Comparison of ENCODE assay signal across 21 cellular contexts in genomic region chr12:130619378-130619970, GRCh38.
"Had no signal": no experiment of that assay in that cellular context is flagged by ENCODE, and none has a peak within 500 bp of the region (broad histone marks: within the 10 kb centered on the region; RNA-seq: fewer than 3 reads in every experiment).

No MANE protein-coding gene starts in this region.

- H3K9me3 ChIP-seq: thyroid gland had no signal

- H3K4me3 Mint-ChIP-seq: activated CD4-positive, alpha-beta T cell treated with anti-CD3 and anti-CD28 coated beads for 36 hours; activated naive CD4-positive, alpha-beta T cell treated with anti-CD3 and anti-CD28 coated beads for 36 hours; mesothelial cell of epicardium; naive thymus-derived CD8-positive, alpha-beta T cell; neural progenitor cell; T-helper 1 cell treated with Interleukin-12 subunit alpha and Interleukin-12 subunit beta and Interleukin-4 antibody, amounts not matched to agents 30 μg/mL and 1 μg/mL, for 36 hours; WTC11 had no signal

- DNase-seq: activated CD4-positive, alpha-beta T cell treated with anti-CD3 and anti-CD28 coated beads for 36 hours; activated CD4-positive, alpha-beta T cell treated with anti-CD3 and anti-CD28 coated beads, Interleukin-2, amount 50 U/mL, for 4 hours; activated naive CD4-positive, alpha-beta T cell treated with anti-CD3 and anti-CD28 coated beads for 36 hours; activated T-cell treated with anti-CD3 and anti-CD28 coated beads, Interleukin-2, amount 50 U/mL, for 48 hours; heart right ventricle; kidney glomerular epithelial cell; left ventricle myocardium inferior; naive thymus-derived CD8-positive, alpha-beta T cell; retina; spleen; stimulated activated CD4-positive, alpha-beta T cell treated with anti-CD3 and anti-CD28 coated beads, Interleukin-4, amount 100 ng/mL, for 1 hour; stimulated activated naive CD4-positive, alpha-beta T cell treated with Interleukin-2 at 50 U/mL for 16 hours; substantia nigra; T1000; thyroid gland had no signal

- H3K36me3 Mint-ChIP-seq: naive thymus-derived CD8-positive, alpha-beta T cell; WTC11 had no signal

- H3K9me3 Mint-ChIP-seq: T-helper 1 cell treated with Interleukin-12 subunit alpha and Interleukin-12 subunit beta and Interleukin-4 antibody, amounts not matched to agents 30 μg/mL and 1 μg/mL, for 36 hours had no signal

- H3K4me3 ChIP-seq: cardiac muscle cell, heart right ventricle, left ventricle myocardium inferior, neural progenitor cell, spleen, thyroid gland had no signal

- H3K27me3 ChIP-seq: cardiac muscle cell, neural progenitor cell, spleen, thyroid gland had no signal

- H3K4me1 Mint-ChIP-seq: activated CD4-positive, alpha-beta T cell treated with anti-CD3 and anti-CD28 coated beads for 36 hours; mesothelial cell of epicardium; naive thymus-derived CD8-positive, alpha-beta T cell; WTC11 had no signal

- ATAC-seq: activated CD4-positive, alpha-beta T cell treated with anti-CD3 and anti-CD28 coated beads for 36 hours; heart right ventricle; naive thymus-derived CD8-positive, alpha-beta T cell; WTC11 had no signal

- H3K4me1 ChIP-seq: heart right ventricle, left ventricle myocardium inferior, neural progenitor cell, spleen, thyroid gland had no signal

- H3K9ac ChIP-seq: neural progenitor cell had no signal

- H3K36me3 ChIP-seq: cardiac muscle cell, heart right ventricle, left ventricle myocardium inferior, neural progenitor cell, spleen, thyroid gland had no signal

- FAIRE-seq: endometrium had no signal

- H3K27ac Mint-ChIP-seq: activated CD4-positive, alpha-beta T cell treated with anti-CD3 and anti-CD28 coated beads for 36 hours; activated naive CD4-positive, alpha-beta T cell treated with anti-CD3 and anti-CD28 coated beads for 36 hours; mesothelial cell of epicardium; naive thymus-derived CD8-positive, alpha-beta T cell; T-helper 1 cell treated with Interleukin-12 subunit alpha and Interleukin-12 subunit beta and Interleukin-4 antibody, amounts not matched to agents 30 μg/mL and 1 μg/mL, for 36 hours; WTC11 had no signal

- H3K27ac ChIP-seq: cardiac muscle cell, heart right ventricle, left ventricle myocardium inferior, neural progenitor cell, spleen, thyroid gland had no signal
